Comparison of ENCODE assay signal across 1 cellular context in genomic region chr15:93035953-93036810, GRCh38.
TF ChIP-seq lines count a peak whose summit lies in the region.

No MANE protein-coding gene starts in this region.

TF ChIP-seq in IMR-90, 13 proteins besides CTCF, POLR2A, EP300 and RAD21 (continued from another document):
- TF ChIP-seq USF2 (IDR thresholded peaks at IDR 0.05; ENCODE audit: low read depth, low read length), result peak; percentile 26; the same call in 1 of the 2 replicates
